Comparison of ENCODE assay signal across 8 cellular contexts in the genomic region with DNA sequence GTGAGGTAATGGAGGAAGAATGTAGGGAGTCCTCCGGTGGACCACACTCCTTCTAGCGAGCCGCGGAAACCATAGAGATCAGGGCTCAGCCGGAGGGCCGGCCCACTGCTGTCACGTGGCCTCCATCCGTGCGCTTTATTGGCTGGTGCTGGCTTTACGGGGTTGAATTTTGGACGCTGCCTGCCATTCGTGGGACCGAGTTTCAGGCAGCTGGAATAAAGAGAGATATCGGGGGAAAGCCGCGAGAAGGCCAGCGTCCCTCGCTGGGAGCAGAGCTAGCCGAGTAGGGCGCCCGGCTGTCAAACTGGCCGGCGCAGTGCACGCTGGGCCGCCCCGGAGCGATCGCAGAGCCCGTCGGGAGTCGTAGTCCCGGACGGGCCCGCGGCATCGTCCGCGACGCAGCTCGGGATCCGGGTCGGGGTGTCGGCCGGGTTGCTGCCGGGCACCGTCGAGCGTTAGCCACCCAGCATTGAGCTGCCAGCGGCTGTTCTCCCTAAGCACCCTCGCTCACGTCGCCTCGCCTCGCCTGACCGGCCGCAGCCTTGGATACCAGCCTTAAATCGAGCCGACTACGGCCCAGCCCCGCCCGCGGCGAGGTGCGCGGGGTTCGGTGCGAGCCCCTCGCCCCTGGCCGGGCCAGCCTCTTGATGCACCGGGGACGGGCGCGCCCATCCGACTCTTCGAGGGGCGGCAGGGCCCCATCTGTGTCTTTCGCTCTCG. TPM values are rescaled to one million over a fixed set of nuclear protein-coding genes. Genes with fewer than 3 reads are reported as not detected.
DNase-seq lines count a peak whose midpoint lies in the region; ATAC-seq, FAIRE-seq and TF ChIP-seq lines count a peak whose summit lies in the region.
"Not testable (repeated sequence)": the region's sequence is repeated elsewhere in the genome, so short reads cannot be mapped to it uniquely, and the experiment has no call there.

A gene with protein sequence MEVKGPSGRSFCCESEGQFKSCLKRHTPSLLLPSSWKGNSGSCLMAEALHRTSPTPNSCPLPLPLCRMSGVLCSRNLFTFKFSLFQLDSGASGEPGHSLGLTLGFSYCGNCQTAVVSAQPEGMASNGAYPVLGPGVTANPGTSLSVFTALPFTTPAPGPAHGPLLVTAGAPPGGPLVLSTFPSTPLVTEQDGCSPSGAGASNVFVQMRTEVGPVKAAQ (N-terminal part only) (plus strand): TSS at position 244 of the 720 bp plus-strand sequence. CDS start 15,002 bp downstream, outside the sequence.

- H3K4me1 ChIP-seq in PC-9 (replicated peaks; ENCODE audit: insufficient read depth) (peaks cover 16% of the 10 kb centered on the region), esophagus squamous epithelium (peaks cover 0 to 21% (median 8%) of the 10 kb centered on the region in 3 donors)
- not testable (repeated sequence) for H3K4me1 ChIP-seq in muscle layer of colon (ENCODE audit: insufficient read depth, low read length)

- peaks cover 35% of the 10 kb centered on the region for H3K79me2 ChIP-seq in PC-9 (ENCODE audit: low read depth)

- BruUV-seq in PC-9 (replicated peaks; lab: Mats Ljungman, UMichigan): not testable (repeated sequence)

- TF ChIP-seq CTCF in D721Med (IDR thresholded peaks at IDR 0.05; ENCODE audit: insufficient read depth, missing control alignments); PC-9 (conservative IDR thresholded peaks at IDR 0.05); esophagus squamous epithelium (IDR thresholded peaks at IDR 0.05): not testable (repeated sequence)

- POLR2A ChIA-PET in PC-9 (lab: Charles Lee; ENCODE audit: unreplicated experiment): not testable (repeated sequence)

- intact Hi-C loops in PC-9 (cut with micrococcal nuclease; ENCODE audit: unreplicated experiment); esophagus squamous epithelium (cut with DNase I): not testable (repeated sequence)

- CTCF ChIA-PET in PC-9 (lab: Charles Lee): not testable (repeated sequence)

- H3K27me3 ChIP-seq in PC-9 (ENCODE audit: insufficient read depth, low read depth); esophagus squamous epithelium; muscle layer of colon (ENCODE audit: control insufficient read depth in 1 of 2, insufficient read depth in 2 of 2, low read length in 2 of 2): not testable (repeated sequence)

- not testable (repeated sequence) for FAIRE-seq in D721Med (lab: Jason Lieb, UNC); HTR-8/SVneo (lab: Jason Lieb, UNC)

- H3K36me3 ChIP-seq in PC-9 (ENCODE audit: low read depth); esophagus squamous epithelium; muscle layer of colon (ENCODE audit: insufficient read depth, low read length): not testable (repeated sequence)

- peak within 1 kb of the TSS; percentile 63 for H3K4me3 ChIP-seq in PC-9
- H3K4me3 ChIP-seq in esophagus squamous epithelium: peak within 1 kb of the TSS; percentile 39 to 74 (median 55)
- peak within 1 kb of the TSS in 1 of 2 donors; percentile 38 for H3K4me3 ChIP-seq in muscle layer of colon (ENCODE audit: low read depth in 1 of 2, low read length in 2 of 2)

- H3F3A ChIP-seq in PC-9 (ENCODE audit: insufficient read depth, low read depth): not testable (repeated sequence)

- not testable (repeated sequence) for H3K9me2 ChIP-seq in PC-9 (ENCODE audit: insufficient read depth)

- WGBS in esophagus squamous epithelium, 2 donors: no CpG with 5 or more reads among the region's 78 CpGs

- peak within 1 kb of the TSS; percentile 68; the same call in 1 of the 2 replicates for H2AFZ ChIP-seq in PC-9

- DNase-seq in D721Med (ENCODE audit: insufficient read length, low spot score): peak; percentile 7
- peak; percentile 19 for DNase-seq in HTR-8/SVneo (ENCODE audit: insufficient read length, low spot score)
- DNase-seq in PC-9: peak; percentile 63 to 84
- DNase-seq in activated T-helper 1 cell treated with Interleukin-2 at 50 U/mL for 16 hours (ENCODE audit: low read depth): peak; percentile 67
- DNase-seq in esophagus squamous epithelium (lab: John Stamatoyannopoulos, UW): not testable (repeated sequence)
- DNase-seq in stimulated activated CD8-positive, alpha-beta memory T cell treated with anti-CD3 and anti-CD28 coated beads, Interleukin-2, amount 100 ng/mL, for 48 hours (ENCODE audit: low read depth in 2 of 2): peak; percentile 46 to 56

- peak within 1 kb of the TSS; percentile 46; the same call in 1 of the 2 replicates for H3K27ac ChIP-seq in PC-9
- peak within 1 kb of the TSS; percentile 82 to 96 (median 89) for H3K27ac ChIP-seq in esophagus squamous epithelium
- H3K27ac ChIP-seq in muscle layer of colon (ENCODE audit: low read depth, low read length): peak within 1 kb of the TSS; percentile 23

- H4K20me1 ChIP-seq in PC-9 (ENCODE audit: insufficient read depth): not testable (repeated sequence)

- TF ChIP-seq POLR2A in esophagus squamous epithelium (IDR thresholded peaks at IDR 0.05): peak in 2 of 4 donors; percentile 50 to 57

- H3K9ac ChIP-seq in muscle layer of colon (ENCODE audit: low read length): not testable (repeated sequence)

- H3K9me3 ChIP-seq in PC-9 (ENCODE audit: insufficient read depth, low read depth); esophagus squamous epithelium; muscle layer of colon (ENCODE audit: low read length): not testable (repeated sequence)

- peak within 1 kb of the TSS; percentile 99 for H3K4me2 ChIP-seq in PC-9

- ATAC-seq in GM21528 (IDR thresholded peaks at IDR 0.05; ENCODE audit: low FRiP score, unreplicated experiment): peak; percentile 96

RNA-seq across cellular contexts. Expression of the gene that starts here (rescaled TPM):
- total RNA-seq in PC-9 (2021) (0.70 and 0.88 TPM in 2 replicates), esophagus squamous epithelium (under 1 TPM in 1 of 4 donors, not detected in 3; under 0.01 TPM)

Comparison
In these comparisons a context has a peak if more than half of its experiments do, and no peak if none do; other contexts are left out.
1. Peak in DNase-seq, H3K4me3 ChIP-seq, H3K27ac ChIP-seq and H3K4me2 ChIP-seq in PC-9; RNA of the gene not detected or under 1 TPM.
2. H3K27ac ChIP-seq: peak in every context shown above with its lines; median percentile 89 in esophagus squamous epithelium; 46 in PC-9; 23 in muscle layer of colon.